ENCODE assay signal across 8 cellular contexts in genomic region chr7:100693312-100694195, GRCh38. TPM values are rescaled to one million over a fixed set of nuclear protein-coding genes. Genes with fewer than 3 reads are reported as not detected.
DNase-seq lines count a peak whose midpoint lies in the region; ATAC-seq lines count a peak whose summit lies in the region.

No MANE protein-coding gene starts in this region.

- H3K4me1 ChIP-seq in iPS DF 6.9 (ENCODE audit: control insufficient read depth, insufficient read depth, low read length), result 0 out of 2 replicates have a peak, but pooled peaks cover 2% of the 10 kb centered on the region

- H3K9me3 ChIP-seq in iPS DF 6.9 (ENCODE audit: control insufficient read depth, insufficient read depth, low read length), result no peaks in the 10 kb centered on the region

- WGBS in iPS DF 6.9 (ENCODE audit: insufficient coverage, insufficient read length), result no CpG with 5 or more reads among the region's 102 CpGs

- peaks cover 10 to 14% of the 10 kb centered on the region in 2 donors for H3K36me3 Mint-ChIP-seq in activated naive CD4-positive, alpha-beta T cell treated with anti-CD3 and anti-CD28 coated beads, Interleukin-2, amount 50 U/mL, for 72 hours
- H3K36me3 Mint-ChIP-seq in stimulated activated effector memory CD8-positive, alpha-beta T cell treated with anti-CD3 and anti-CD28 coated beads, Interleukin-12 subunit alpha, Interleukin-12 subunit beta, amount 100 ng/mL, for 72 hours, result peaks cover 42% of the 10 kb centered on the region

- peaks cover 5% of the 10 kb centered on the region for H3K36me3 ChIP-seq in iPS DF 6.9 (ENCODE audit: control insufficient read depth, insufficient read depth, low read length)

- ATAC-seq in HG02981 (IDR thresholded peaks at IDR 0.05; ENCODE audit: unreplicated experiment) (peak; percentile 20), GM21723 (IDR thresholded peaks at IDR 0.05; ENCODE audit: unreplicated experiment) (no peak)
- ATAC-seq in activated naive CD4-positive, alpha-beta T cell treated with anti-CD3 and anti-CD28 coated beads, Interleukin-2, amount 50 U/mL, for 72 hours, result peak; percentile 42 to 58
- peak; percentile 60 for ATAC-seq in stimulated activated effector memory CD8-positive, alpha-beta T cell treated with anti-CD3 and anti-CD28 coated beads, Interleukin-12 subunit alpha, Interleukin-12 subunit beta, amount 100 ng/mL, for 72 hours

- H3K27me3 ChIP-seq in iPS DF 6.9 (ENCODE audit: control insufficient read depth, insufficient read depth, low read length), result no peaks in the 10 kb centered on the region

- peak overlapping the region; percentile 88 for H3K4me3 ChIP-seq in iPS DF 6.9 (ENCODE audit: low read length)

- H3K4me1 Mint-ChIP-seq in stimulated activated effector memory CD8-positive, alpha-beta T cell treated with anti-CD3 and anti-CD28 coated beads, Interleukin-12 subunit alpha, Interleukin-12 subunit beta, amount 100 ng/mL, for 72 hours, result peaks cover 47% of the 10 kb centered on the region

- DNase-seq in NCI-H2227 (lab: John Stamatoyannopoulos, UW; ENCODE audit: unreplicated experiment), result peak; percentile 74
- DNase-seq in NCI-H2227 treated with DMSO at 0.1 percent for 48 hours (lab: John Stamatoyannopoulos, UW), result no peak
- no peak for DNase-seq in activated naive CD4-positive, alpha-beta T cell treated with anti-CD3 and anti-CD28 coated beads, Interleukin-2, amount 50 U/mL, for 72 hours (ENCODE audit: low spot score in 2 of 2)
- DNase-seq in iPS DF 6.9 (ENCODE audit: low read depth, low spot score), result no peak
- peak in 1 of 2 donors; percentile 58 for DNase-seq in stimulated activated effector memory CD8-positive, alpha-beta T cell treated with anti-CD3 and anti-CD28 coated beads, Interleukin-12 subunit alpha, Interleukin-12 subunit beta, amount 100 ng/mL, for 72 hours (ENCODE audit: low spot score in 2 of 2)
- DNase-seq in stimulated activated CD4-positive, alpha-beta T cell treated with anti-CD3 and anti-CD28 coated beads, Interleukin-4, amount 100 ng/mL, for 4 hours, result no peak

- H3K27ac ChIP-seq in iPS DF 6.9 (ENCODE audit: low read length), result no peak overlapping the region

- H3K9me3 Mint-ChIP-seq in activated naive CD4-positive, alpha-beta T cell treated with anti-CD3 and anti-CD28 coated beads, Interleukin-2, amount 50 U/mL, for 72 hours, result no peaks in the 10 kb centered on the region
- H3K9me3 Mint-ChIP-seq in stimulated activated effector memory CD8-positive, alpha-beta T cell treated with anti-CD3 and anti-CD28 coated beads, Interleukin-12 subunit alpha, Interleukin-12 subunit beta, amount 100 ng/mL, for 72 hours, result no peaks in the 10 kb centered on the region

- H3K27ac Mint-ChIP-seq in activated naive CD4-positive, alpha-beta T cell treated with anti-CD3 and anti-CD28 coated beads, Interleukin-2, amount 50 U/mL, for 72 hours, result peak overlapping the region; percentile 93 to 99
- H3K27ac Mint-ChIP-seq in stimulated activated effector memory CD8-positive, alpha-beta T cell treated with anti-CD3 and anti-CD28 coated beads, Interleukin-12 subunit alpha, Interleukin-12 subunit beta, amount 100 ng/mL, for 72 hours, result peak overlapping the region; percentile 96

- peak overlapping the region; percentile 88 for H3K4me3 Mint-ChIP-seq in stimulated activated effector memory CD8-positive, alpha-beta T cell treated with anti-CD3 and anti-CD28 coated beads, Interleukin-12 subunit alpha, Interleukin-12 subunit beta, amount 100 ng/mL, for 72 hours

RNA-seq across cellular contexts. Expression of gene GIGYF1, which starts 0.5 kb away (rescaled TPM):
- 10 to 100 TPM; 47.2 to 58.4 TPM for total RNA-seq in activated naive CD4-positive, alpha-beta T cell treated with anti-CD3 and anti-CD28 coated beads, Interleukin-2, amount 50 U/mL, for 72 hours

RNA-seq across cellular contexts. Expression of gene POP7, which starts 12.4 kb away (rescaled TPM):
- total RNA-seq in activated naive CD4-positive, alpha-beta T cell treated with anti-CD3 and anti-CD28 coated beads, Interleukin-2, amount 50 U/mL, for 72 hours, result 10 to 100 TPM; 37.3 to 47.5 TPM

RNA-seq across cellular contexts. Expression of gene GNB2, which starts 20.0 kb away (rescaled TPM):
- 100 to 1,000 TPM; 213 to 239 TPM for total RNA-seq in activated naive CD4-positive, alpha-beta T cell treated with anti-CD3 and anti-CD28 coated beads, Interleukin-2, amount 50 U/mL, for 72 hours

RNA-seq across cellular contexts. Expression of gene EPO, which starts 26.7 kb away (rescaled TPM):
- not detected for total RNA-seq in activated naive CD4-positive, alpha-beta T cell treated with anti-CD3 and anti-CD28 coated beads, Interleukin-2, amount 50 U/mL, for 72 hours

RNA-seq across cellular contexts. Expression of gene ACTL6B, which starts 37.3 kb away (rescaled TPM):
- total RNA-seq in activated naive CD4-positive, alpha-beta T cell treated with anti-CD3 and anti-CD28 coated beads, Interleukin-2, amount 50 U/mL, for 72 hours, result not detected
